Comparison of ENCODE assay signal across 8 cellular contexts in the genomic region with DNA sequence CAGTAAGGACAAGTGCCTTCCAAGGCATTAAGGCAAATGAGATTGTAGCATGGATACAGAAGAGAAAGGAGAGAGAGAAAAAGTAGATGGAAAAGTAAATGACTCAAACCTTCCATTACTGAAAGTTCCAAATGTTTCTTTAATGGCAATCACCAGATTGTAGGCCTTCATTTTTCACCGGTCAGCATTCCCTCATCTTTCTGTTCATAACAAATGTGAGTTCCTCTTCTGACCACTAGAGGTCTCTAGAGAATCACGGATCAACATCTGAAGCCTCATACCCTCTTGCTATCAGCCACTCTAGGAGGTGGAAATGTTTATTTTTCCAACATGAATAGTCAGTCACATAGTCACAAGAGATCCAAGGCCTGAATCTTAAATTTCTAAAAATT.
DNase-seq lines count a peak whose midpoint lies in the region; ATAC-seq, FAIRE-seq and TF ChIP-seq lines count a peak whose summit lies in the region.

No MANE protein-coding gene starts in this region.

- peaks cover 0 to 8% of the 10 kb centered on the region in 2 donors for H3K27me3 Mint-ChIP-seq in stimulated activated naive B cell treated with anti-CD40 and anti-IgM and Interleukin-4, amounts not matched to agents 10 μg/mL and 1 μg/mL and 100 μg/mL, for 72 hours
- no peaks in the 10 kb centered on the region for H3K27me3 Mint-ChIP-seq in activated T-helper 2 cell treated with anti-CD3 and anti-CD28 coated beads, Interferon-gamma antibody, Interleukin-2, Interleukin-4, amounts not matched to agents 10 μg/mL and 5 μg/mL and 100 μg/mL, durations not matched to agents 14 hours and 24 hours and 36 hours (ENCODE audit: low read depth)

- no peak overlapping the region for H3K27ac Mint-ChIP-seq in stimulated activated naive B cell treated with anti-CD40 and anti-IgM and Interleukin-4, amounts not matched to agents 10 μg/mL and 1 μg/mL and 100 μg/mL, for 72 hours
- H3K27ac Mint-ChIP-seq in activated T-helper 2 cell treated with anti-CD3 and anti-CD28 coated beads, Interferon-gamma antibody, Interleukin-2, Interleukin-4, amounts not matched to agents 10 μg/mL and 5 μg/mL and 100 μg/mL, durations not matched to agents 14 hours and 24 hours and 36 hours = no peak overlapping the region

- intact Hi-C loops in activated T-helper 2 cell treated with anti-CD3 and anti-CD28 coated beads, Interferon-gamma antibody, Interleukin-2, Interleukin-4, amounts not matched to agents 10 μg/mL and 5 μg/mL and 100 μg/mL, durations not matched to agents 14 hours and 24 hours and 36 hours (cut with micrococcal nuclease) = loop anchor here (2.0 to 10.0 kb wide), 4 partner anchors 143 to 1211 kb away; no protein-coding TSS in a partner anchor

- in situ Hi-C loops in astrocyte of the spinal cord (cut with HindIII; ENCODE audit: low sequenced_read_pairs) = no loop called here

- peak; percentile 67 for TF ChIP-seq CTCF in astrocyte of the spinal cord (IDR thresholded peaks at IDR 0.05; ENCODE audit: low read depth, low read length)

- peak; percentile 80 for ATAC-seq in HG03159 (IDR thresholded peaks at IDR 0.05; ENCODE audit: unreplicated experiment)
- peak; percentile 69 to 72 for ATAC-seq in stimulated activated naive B cell treated with anti-CD40 and anti-IgM and Interleukin-4, amounts not matched to agents 10 μg/mL and 1 μg/mL and 100 μg/mL, for 72 hours (replicated peaks)

- peaks cover 0 to under 1% of the 10 kb centered on the region in 2 donors for H3K4me1 Mint-ChIP-seq in stimulated activated naive B cell treated with anti-CD40 and anti-IgM and Interleukin-4, amounts not matched to agents 10 μg/mL and 1 μg/mL and 100 μg/mL, for 72 hours
- H3K4me1 Mint-ChIP-seq in activated T-helper 2 cell treated with anti-CD3 and anti-CD28 coated beads, Interferon-gamma antibody, Interleukin-2, Interleukin-4, amounts not matched to agents 10 μg/mL and 5 μg/mL and 100 μg/mL, durations not matched to agents 14 hours and 24 hours and 36 hours (ENCODE audit: low read depth) = peaks cover 35% of the 10 kb centered on the region

- no peaks in the 10 kb centered on the region for H3K9me3 Mint-ChIP-seq in stimulated activated naive B cell treated with anti-CD40 and anti-IgM and Interleukin-4, amounts not matched to agents 10 μg/mL and 1 μg/mL and 100 μg/mL, for 72 hours
- no peaks in the 10 kb centered on the region for H3K9me3 Mint-ChIP-seq in activated T-helper 2 cell treated with anti-CD3 and anti-CD28 coated beads, Interferon-gamma antibody, Interleukin-2, Interleukin-4, amounts not matched to agents 10 μg/mL and 5 μg/mL and 100 μg/mL, durations not matched to agents 14 hours and 24 hours and 36 hours

- H3K4me3 Mint-ChIP-seq in stimulated activated naive B cell treated with anti-CD40 and anti-IgM and Interleukin-4, amounts not matched to agents 10 μg/mL and 1 μg/mL and 100 μg/mL, for 72 hours = no peak overlapping the region
- no peak overlapping the region for H3K4me3 Mint-ChIP-seq in activated T-helper 2 cell treated with anti-CD3 and anti-CD28 coated beads, Interferon-gamma antibody, Interleukin-2, Interleukin-4, amounts not matched to agents 10 μg/mL and 5 μg/mL and 100 μg/mL, durations not matched to agents 14 hours and 24 hours and 36 hours (ENCODE audit: low read depth)

- H3K4me3 ChIP-seq in astrocyte of the spinal cord (ENCODE audit: low read depth, low read length) = no peak overlapping the region

- FAIRE-seq in GM19239 (lab: Jason Lieb, UNC) = peak; percentile 86

- DNase-seq in DMS114 treated with DMSO at 0.1 percent for 48 hours (lab: John Stamatoyannopoulos, UW; ENCODE audit: unreplicated experiment) = peak; percentile 42
- DNase-seq in GM19239 (ENCODE audit: insufficient read length, low spot score) = peak; percentile 18
- DNase-seq in NCI-H226 = peak; percentile 42
- DNase-seq in astrocyte of the spinal cord (ENCODE audit: low read depth, low spot score) = peak; percentile 86
- DNase-seq in iPS-NIHi11 (ENCODE audit: low spot score) = peak; percentile 71
- no peak for DNase-seq in stimulated activated naive B cell treated with anti-CD40 and anti-IgM and Interleukin-4, amounts not matched to agents 10 μg/mL and 1 μg/mL and 100 μg/mL, for 72 hours
- DNase-seq in activated T-helper 2 cell treated with anti-CD3 and anti-CD28 coated beads, Interferon-gamma antibody, Interleukin-2, Interleukin-4, amounts not matched to agents 10 μg/mL and 5 μg/mL and 100 μg/mL, durations not matched to agents 14 hours and 24 hours and 36 hours (ENCODE audit: low spot score) = no peak

- no peaks in the 10 kb centered on the region for H3K36me3 Mint-ChIP-seq in stimulated activated naive B cell treated with anti-CD40 and anti-IgM and Interleukin-4, amounts not matched to agents 10 μg/mL and 1 μg/mL and 100 μg/mL, for 72 hours
- no peaks in the 10 kb centered on the region for H3K36me3 Mint-ChIP-seq in activated T-helper 2 cell treated with anti-CD3 and anti-CD28 coated beads, Interferon-gamma antibody, Interleukin-2, Interleukin-4, amounts not matched to agents 10 μg/mL and 5 μg/mL and 100 μg/mL, durations not matched to agents 14 hours and 24 hours and 36 hours (ENCODE audit: low read depth)

Comparison
In these comparisons a context has a peak if more than half of its experiments do, and no peak if none do; other contexts are left out.
1. DNase-seq: peak in DMS114 treated with DMSO at 0.1 percent for 48 hours (single experiment), GM19239 (single experiment), NCI-H226 (single experiment), astrocyte of the spinal cord (single experiment) and iPS-NIHi11 (single experiment); none in stimulated activated naive B cell treated with anti-CD40 and anti-IgM and Interleukin-4, amounts not matched to agents 10 μg/mL and 1 μg/mL and 100 μg/mL, for 72 hours (single experiment) and activated T-helper 2 cell treated with anti-CD3 and anti-CD28 coated beads, Interferon-gamma antibody, Interleukin-2, Interleukin-4, amounts not matched to agents 10 μg/mL and 5 μg/mL and 100 μg/mL, durations not matched to agents 14 hours and 24 hours and 36 hours (single experiment).